8 cellular contexts compared by ENCODE assay signal in genomic region chr7:92527300-92528187, GRCh38. TPM values are rescaled to one million over a fixed set of nuclear protein-coding genes. Genes with fewer than 3 reads are reported as not detected.
DNase-seq lines count a peak whose midpoint lies in the region; ATAC-seq and TF ChIP-seq lines count a peak whose summit lies in the region.

No MANE protein-coding gene starts in this region.

- no peak for TF ChIP-seq CTCF in uterus (IDR thresholded peaks at IDR 0.05)

- no peak for TF ChIP-seq POLR2A in uterus (IDR thresholded peaks at IDR 0.05)

- H3K27me3 ChIP-seq in uterus: no peaks in the 10 kb centered on the region

- H3K4me3 ChIP-seq in uterus: peak overlapping the region; percentile 86 to 98

- peak; percentile 87 for DNase-seq in DMS53 (lab: John Stamatoyannopoulos, UW)
- peak; percentile 41 for DNase-seq in KG1 (lab: John Stamatoyannopoulos, UW)
- peak; percentile 84 for DNase-seq in SK-N-DZ (ENCODE audit: low spot score)
- DNase-seq in activated naive CD4-positive, alpha-beta T cell treated with anti-CD3 and anti-CD28 coated beads, Interleukin-2, amount 50 U/mL, for 72 hours (ENCODE audit: low spot score in 2 of 2): peak; percentile 60 to 64
- peak; percentile 59 for DNase-seq in Right ventricle myocardium superior
- DNase-seq in pons (ENCODE audit: low spot score): peak; percentile 20
- peak in 1 of 2 donors; percentile 22 for DNase-seq in uterus

- peaks cover 0 to 22% of the 10 kb centered on the region in 2 donors for H3K36me3 Mint-ChIP-seq in activated naive CD4-positive, alpha-beta T cell treated with anti-CD3 and anti-CD28 coated beads, Interleukin-2, amount 50 U/mL, for 72 hours

- peak overlapping the region; percentile 90 to 92 for H3K27ac ChIP-seq in uterus

- no peaks in the 10 kb centered on the region for H3K9me3 Mint-ChIP-seq in activated naive CD4-positive, alpha-beta T cell treated with anti-CD3 and anti-CD28 coated beads, Interleukin-2, amount 50 U/mL, for 72 hours

- no peaks in the 10 kb centered on the region for H3K4me1 ChIP-seq in uterus

- no peaks in the 10 kb centered on the region for H3K36me3 ChIP-seq in uterus

- intact Hi-C loops in Right ventricle myocardium superior (cut with DNase I): no loop called here
- intact Hi-C loops in uterus (cut with DNase I; ENCODE audit: low total_unique reads): no loop called here

- H3K27ac Mint-ChIP-seq in activated naive CD4-positive, alpha-beta T cell treated with anti-CD3 and anti-CD28 coated beads, Interleukin-2, amount 50 U/mL, for 72 hours: peak overlapping the region; percentile 91 to 97

- H3K9me3 ChIP-seq in uterus: no peaks in the 10 kb centered on the region

- ATAC-seq in GM21576 (IDR thresholded peaks at IDR 0.05; ENCODE audit: unreplicated experiment): peak; percentile 22
- ATAC-seq in activated naive CD4-positive, alpha-beta T cell treated with anti-CD3 and anti-CD28 coated beads, Interleukin-2, amount 50 U/mL, for 72 hours: peak; percentile 30 to 55
- peak; percentile 63 for ATAC-seq in Right ventricle myocardium superior (ENCODE audit: poor library complexity)

RNA-seq across cellular contexts. Expression of gene PEX1, which starts 0.8 kb away (rescaled TPM):
- polyA plus RNA-seq in SK-N-DZ (2014; cell fraction: cytosol; rRNA removed): 39.2 and 102 TPM in 2 replicates
- polyA plus RNA-seq in SK-N-DZ (2014; cell fraction: nucleus; rRNA removed): 133 and 166 TPM in 2 replicates
- total RNA-seq in activated naive CD4-positive, alpha-beta T cell treated with anti-CD3 and anti-CD28 coated beads, Interleukin-2, amount 50 U/mL, for 72 hours: 10 to 100 TPM; 12.4 to 15.8 TPM
- total RNA-seq in Right ventricle myocardium superior (11.6 TPM), uterus (10 to 100 TPM; 19.7 to 59.7 (median 36.8) TPM)

RNA-seq across cellular contexts. Expression of gene RBM48, which starts 1.1 kb away (rescaled TPM):
- 11.1 and 14.0 TPM in 2 replicates for polyA plus RNA-seq in SK-N-DZ (2014; cell fraction: cytosol; rRNA removed)
- polyA plus RNA-seq in SK-N-DZ (2014; cell fraction: nucleus; rRNA removed): 11.8 and 27.9 TPM in 2 replicates
- 10 to 100 TPM; 13.2 to 22.3 TPM for total RNA-seq in activated naive CD4-positive, alpha-beta T cell treated with anti-CD3 and anti-CD28 coated beads, Interleukin-2, amount 50 U/mL, for 72 hours
- total RNA-seq in Right ventricle myocardium superior (13.4 TPM), uterus (10 to 100 TPM in 3 of 4 donors, 1 to 10 TPM in 1; 3.8 to 24.1 (median 16.6) TPM)

RNA-seq across cellular contexts. Expression of gene ERVW-1, which starts 49.8 kb away (rescaled TPM):
- not detected in 2 replicates for polyA plus RNA-seq in SK-N-DZ (2014; cell fraction: cytosol; rRNA removed)
- not detected in 2 replicates for polyA plus RNA-seq in SK-N-DZ (2014; cell fraction: nucleus; rRNA removed)
- under 1 TPM in 1 of 2 donors, not detected in 1; 0.23 TPM for total RNA-seq in activated naive CD4-positive, alpha-beta T cell treated with anti-CD3 and anti-CD28 coated beads, Interleukin-2, amount 50 U/mL, for 72 hours
- total RNA-seq in Right ventricle myocardium superior (not detected), uterus (not detected)
